ENCODE assay signal across 18 cellular contexts in genomic region chr6:26375270-26375669, GRCh38. TPM values are rescaled to one million over a fixed set of nuclear protein-coding genes. Genes with fewer than 3 reads are reported as not detected.
DNase-seq lines count a peak whose midpoint lies in the region; ATAC-seq and TF ChIP-seq lines count a peak whose summit lies in the region.
"Had no signal": no experiment of that assay in that cellular context is flagged by ENCODE, and none has a peak within 500 bp of the region (broad histone marks: within the 10 kb centered on the region; RNA-seq: fewer than 3 reads in every experiment).

No MANE protein-coding gene starts in this region.

- POLR2A ChIA-PET in activated naive CD8-positive, alpha-beta T cell treated with anti-CD3 and anti-CD28 coated beads, Interleukin-2, amount 10 ng/mL, durations not matched to agents 7 days and 5 days (lab: Charles Lee) = no interaction called here

- H3K36me3 Mint-ChIP-seq in activated T-cell treated with anti-CD3 and anti-CD28 coated beads, Interleukin-2, amount 50 U/mL, for 24 hours (ENCODE audit: low read depth) = peaks cover 65% of the 10 kb centered on the region
- H3K36me3 Mint-ChIP-seq in activated naive CD8-positive, alpha-beta T cell treated with anti-CD3 and anti-CD28 coated beads, Interleukin-2, amount 10 ng/mL, durations not matched to agents 7 days and 5 days = peaks cover 32% of the 10 kb centered on the region

- intact Hi-C loops in spleen (cut with DNase I; ENCODE audit: low total_unique reads) (no loop called here), sciatic nerve (cut with DNase I) (no loop called here)

- H3K27me3 Mint-ChIP-seq in activated T-cell treated with anti-CD3 and anti-CD28 coated beads, Interleukin-2, amount 50 U/mL, for 24 hours = no peaks in the 10 kb centered on the region
- no peaks in the 10 kb centered on the region for H3K27me3 Mint-ChIP-seq in activated naive CD8-positive, alpha-beta T cell treated with anti-CD3 and anti-CD28 coated beads, Interleukin-2, amount 10 ng/mL, durations not matched to agents 7 days and 5 days

- no peak overlapping the region for H3K4me3 ChIP-seq in spleen
- H3K4me3 ChIP-seq: lung had no signal

- TF ChIP-seq POLR2A in spleen (IDR thresholded peaks at IDR 0.05) = no peak

- peak overlapping the region in 7 of 8 donors; percentile 22 to 68 (median 30) for H3K27ac ChIP-seq in spleen
- H3K27ac ChIP-seq: HL-60 had no signal

- H3K27ac Mint-ChIP-seq in activated T-cell treated with anti-CD3 and anti-CD28 coated beads, Interleukin-2, amount 50 U/mL, for 24 hours = peak overlapping the region; percentile 86
- peak overlapping the region; percentile 90 for H3K27ac Mint-ChIP-seq in activated naive CD8-positive, alpha-beta T cell treated with anti-CD3 and anti-CD28 coated beads, Interleukin-2, amount 10 ng/mL, durations not matched to agents 7 days and 5 days

- no peaks in the 10 kb centered on the region for H3K9me3 Mint-ChIP-seq in activated T-cell treated with anti-CD3 and anti-CD28 coated beads, Interleukin-2, amount 50 U/mL, for 24 hours
- H3K9me3 Mint-ChIP-seq in activated naive CD8-positive, alpha-beta T cell treated with anti-CD3 and anti-CD28 coated beads, Interleukin-2, amount 10 ng/mL, durations not matched to agents 7 days and 5 days = no peaks in the 10 kb centered on the region
- H3K9me3 Mint-ChIP-seq: neural crest cell had no signal

- no peak for DNase-seq in activated T-cell treated with anti-CD3 and anti-CD28 coated beads, Interleukin-2, amount 50 U/mL, for 24 hours
- no peak for DNase-seq in activated T-cell treated with anti-CD3 and anti-CD28 coated beads, Interleukin-2, amount 50 U/mL, for 48 hours
- DNase-seq in NCI-H146 treated with DMSO at 0.1 percent for 48 hours (lab: John Stamatoyannopoulos, UW; ENCODE audit: unreplicated experiment) (peak; percentile 38), spleen (no peak), HUDEP-2 (lab: John Stamatoyannopoulos, UW; ENCODE audit: unreplicated experiment in 76 of 76) (no peak), sciatic nerve (ENCODE audit: low spot score) (no peak)
- no peak for DNase-seq in activated naive CD8-positive, alpha-beta T cell treated with anti-CD3 and anti-CD28 coated beads, Interleukin-2, amount 10 ng/mL, durations not matched to agents 7 days and 5 days
- DNase-seq: activated CD4-positive, alpha-beta T cell treated with anti-CD3 and anti-CD28 coated beads for 48 hours; Kasumi-1; NCI-H1436; NCI-H526; retina; substantia nigra; T-helper 1 cell had no signal

- H3K4me3 Mint-ChIP-seq in activated T-cell treated with anti-CD3 and anti-CD28 coated beads, Interleukin-2, amount 50 U/mL, for 24 hours = no peak overlapping the region
- H3K4me3 Mint-ChIP-seq in activated naive CD8-positive, alpha-beta T cell treated with anti-CD3 and anti-CD28 coated beads, Interleukin-2, amount 10 ng/mL, durations not matched to agents 7 days and 5 days = no peak overlapping the region
- H3K4me3 Mint-ChIP-seq: neural crest cell had no signal

- peaks cover 0 to 75% (median 60%) of the 10 kb centered on the region in 6 donors for H3K36me3 ChIP-seq in spleen

- ATAC-seq in activated naive CD8-positive, alpha-beta T cell treated with anti-CD3 and anti-CD28 coated beads, Interleukin-2, amount 10 ng/mL, durations not matched to agents 7 days and 5 days (ENCODE audit: low read depth) = peak; percentile 26
- ATAC-seq in GM21515 (IDR thresholded peaks at IDR 0.05; ENCODE audit: unreplicated experiment) (no peak), sciatic nerve (no peak)

- WGBS in spleen, 5 donors = 12 to 39% (median 22%) methylated on average over 3 of the region's 3 CpGs

- peaks cover 45% of the 10 kb centered on the region for H3K4me1 Mint-ChIP-seq in activated T-cell treated with anti-CD3 and anti-CD28 coated beads, Interleukin-2, amount 50 U/mL, for 24 hours (ENCODE audit: low read depth)
- H3K4me1 Mint-ChIP-seq in activated naive CD8-positive, alpha-beta T cell treated with anti-CD3 and anti-CD28 coated beads, Interleukin-2, amount 10 ng/mL, durations not matched to agents 7 days and 5 days = peaks cover 15% of the 10 kb centered on the region

- no peak for TF ChIP-seq CTCF in spleen (IDR thresholded peaks at IDR 0.05 in 8 of 11, conservative IDR thresholded peaks at IDR 0.05 in 3 of 11)

- peaks cover 0 to 54% (median 16%) of the 10 kb centered on the region in 6 donors for H3K4me1 ChIP-seq in spleen

- no peaks in the 10 kb centered on the region for H3K9me3 ChIP-seq in spleen

- H3K27me3 ChIP-seq in spleen (replicated peaks in 1 of 7) = no peaks in the 10 kb centered on the region

RNA-seq across cellular contexts. Expression of gene BTN2A2, which starts 7.6 kb away (rescaled TPM):
- total RNA-seq in activated naive CD8-positive, alpha-beta T cell treated with anti-CD3 and anti-CD28 coated beads, Interleukin-2, amount 10 ng/mL, durations not matched to agents 7 days and 5 days = 10 to 100 TPM; 20.5 to 27.9 TPM
- total RNA-seq in spleen (10 to 100 TPM; 21.1 to 41.0 (median 38.1) TPM), sciatic nerve (12.5 TPM)
- 10 to 100 TPM; 13.3 to 15.9 (median 15.0) TPM for polyA plus RNA-seq in spleen

RNA-seq across cellular contexts. Expression of gene BTN3A2, which starts 10.3 kb away (rescaled TPM):
- 100 to 1,000 TPM; 102 to 122 TPM for total RNA-seq in activated naive CD8-positive, alpha-beta T cell treated with anti-CD3 and anti-CD28 coated beads, Interleukin-2, amount 10 ng/mL, durations not matched to agents 7 days and 5 days
- 100 to 1,000 TPM in 6 of 7 donors, 10 to 100 TPM in 1; 78.9 to 157 (median 136) TPM for total RNA-seq in spleen
- 10 to 100 TPM; 41.0 to 52.6 (median 42.4) TPM for polyA plus RNA-seq in spleen
- total RNA-seq in sciatic nerve = 35.8 TPM

RNA-seq across cellular contexts. Expression of gene BTN3A1, which starts 26.8 kb away (rescaled TPM):
- total RNA-seq in activated naive CD8-positive, alpha-beta T cell treated with anti-CD3 and anti-CD28 coated beads, Interleukin-2, amount 10 ng/mL, durations not matched to agents 7 days and 5 days = 100 to 1,000 TPM; 143 to 154 TPM
- total RNA-seq in spleen = 100 to 1,000 TPM in 6 of 7 donors, 10 to 100 TPM in 1; 90.1 to 142 (median 109) TPM
- 10 to 100 TPM; 25.1 to 40.4 (median 34.1) TPM for polyA plus RNA-seq in spleen
- 30.1 TPM for total RNA-seq in sciatic nerve
